ENCODE assay signal across 29 cellular contexts in the genomic region with DNA sequence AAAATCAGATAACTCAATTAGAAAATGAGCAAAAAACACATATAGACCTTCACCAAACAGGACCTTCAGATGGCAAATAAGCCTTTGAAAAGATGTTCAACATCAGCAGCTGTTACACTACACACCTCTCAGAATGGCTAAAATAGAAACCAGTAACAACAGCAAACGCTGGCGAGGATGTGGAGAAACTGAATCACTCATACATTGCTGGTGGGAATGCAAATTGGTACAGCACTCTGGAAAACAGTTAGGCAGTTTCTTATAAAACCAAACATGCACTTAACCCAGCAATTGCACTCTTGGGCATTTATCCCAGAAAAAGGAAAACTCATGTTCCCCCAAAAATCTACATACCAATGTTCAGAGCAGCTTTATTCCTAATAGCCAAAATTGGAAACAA. TPM values are rescaled to one million over a fixed set of nuclear protein-coding genes. Genes with fewer than 3 reads are reported as not detected.
DNase-seq lines count a peak whose midpoint lies in the region; ATAC-seq lines count a peak whose summit lies in the region.
"Had no signal": no experiment of that assay in that cellular context is flagged by ENCODE, and none has a peak within 500 bp of the region (broad histone marks: within the 10 kb centered on the region; RNA-seq: fewer than 3 reads in every experiment).

No MANE protein-coding gene starts in this region.

- H3K27me3 ChIP-seq in mesendoderm (ENCODE audit: insufficient read depth, low read length, poor library complexity), result no peaks in the 10 kb centered on the region
- H3K27me3 ChIP-seq: ascending aorta, right atrium auricular region, testis had no signal

- no peak overlapping the region for H3K23ac ChIP-seq in mesendoderm (ENCODE audit: low read length)

- H2BK120ac ChIP-seq in mesendoderm (ENCODE audit: low read depth, low read length), result no peak overlapping the region

- H3K4me1 ChIP-seq in mesendoderm (ENCODE audit: control insufficient read depth, low read depth, low read length), result no peaks in the 10 kb centered on the region
- H3K4me1 ChIP-seq: ascending aorta, left ventricle myocardium inferior, neural progenitor cell, parathyroid adenoma, right atrium auricular region, spleen, testis had no signal

- H4K5ac ChIP-seq in mesendoderm (ENCODE audit: low read length), result no peak overlapping the region

- no CpG with 5 or more reads among the region's 2 CpGs for WGBS in mesendoderm (ENCODE audit: extremely low coverage, insufficient coverage, low lambda C conversion rate)

- no peak overlapping the region for H3K4ac ChIP-seq in mesendoderm (ENCODE audit: low read depth, low read length)

- no peaks in the 10 kb centered on the region for H3K79me2 ChIP-seq in mesendoderm (ENCODE audit: control insufficient read depth, insufficient read depth, low read length)
- H3K79me2 ChIP-seq: parathyroid adenoma had no signal

- no peak overlapping the region for H4K8ac ChIP-seq in mesendoderm (ENCODE audit: low read depth, low read length)

- H2BK15ac ChIP-seq in mesendoderm (replicated peaks; ENCODE audit: low read depth), result no peak overlapping the region

- H3K9me3 Mint-ChIP-seq in activated CD4-positive, alpha-beta T cell treated with anti-CD3 and anti-CD28 coated beads, Interleukin-2, amount 10 ng/mL, durations not matched to agents 24 days and 14 days, result no peaks in the 10 kb centered on the region
- H3K9me3 Mint-ChIP-seq in activated T-helper 17 cell treated with anti-CD3 and anti-CD28 coated beads, Interleukin-2, amount 50 U/mL, for 72 hours, result no peaks in the 10 kb centered on the region
- H3K9me3 Mint-ChIP-seq: effector memory CD8-positive, alpha-beta T cell; neural progenitor cell had no signal

- H3K36me3 ChIP-seq in mesendoderm (ENCODE audit: control insufficient read depth, insufficient read depth, low read length), result no peaks in the 10 kb centered on the region
- H3K36me3 ChIP-seq: ascending aorta, left ventricle myocardium inferior, neural progenitor cell, right atrium auricular region, spleen had no signal

- no peak overlapping the region for H2BK5ac ChIP-seq in mesendoderm (ENCODE audit: low read length)

- intact Hi-C loops in activated CD4-positive, alpha-beta T cell treated with anti-CD3 and anti-CD28 coated beads, Interleukin-2, amount 10 ng/mL, durations not matched to agents 24 days and 14 days (cut with micrococcal nuclease), result no loop called here

- H3K36me3 Mint-ChIP-seq in activated CD4-positive, alpha-beta T cell treated with anti-CD3 and anti-CD28 coated beads, Interleukin-2, amount 10 ng/mL, durations not matched to agents 24 days and 14 days (ENCODE audit: low read depth), result no peaks in the 10 kb centered on the region
- H3K36me3 Mint-ChIP-seq in activated T-helper 17 cell treated with anti-CD3 and anti-CD28 coated beads, Interleukin-2, amount 50 U/mL, for 72 hours (ENCODE audit: low read depth), result no peaks in the 10 kb centered on the region
- H3K36me3 Mint-ChIP-seq: neural progenitor cell; stimulated activated memory B cell treated with anti-CD40 and anti-IgM and Interleukin-4, amounts not matched to agents 10 μg/mL and 1 μg/mL and 100 μg/mL, for 72 hours had no signal

- ATAC-seq in activated T-helper 17 cell treated with anti-CD3 and anti-CD28 coated beads, Interleukin-2, amount 50 U/mL, for 72 hours (replicated peaks), result peak; percentile 87
- no peak for ATAC-seq in GM21528 (IDR thresholded peaks at IDR 0.05; ENCODE audit: low FRiP score, unreplicated experiment)
- ATAC-seq in GM19455 (IDR thresholded peaks at IDR 0.05; ENCODE audit: unreplicated experiment), result no peak
- ATAC-seq: effector memory CD8-positive, alpha-beta T cell; stimulated activated memory B cell treated with anti-CD40 and anti-IgM and Interleukin-4, amounts not matched to agents 10 μg/mL and 1 μg/mL and 100 μg/mL, for 72 hours had no signal

- H3K9ac ChIP-seq in mesendoderm (ENCODE audit: low read length), result no peak overlapping the region
- H3K9ac ChIP-seq: neural progenitor cell, parathyroid adenoma had no signal

- H3K4me3 ChIP-seq in mesendoderm (ENCODE audit: low read length), result no peak overlapping the region
- H3K4me3 ChIP-seq: ascending aorta, left ventricle myocardium inferior, neural progenitor cell, right atrium auricular region, spleen, testis had no signal

- H3K27ac Mint-ChIP-seq in activated CD4-positive, alpha-beta T cell treated with anti-CD3 and anti-CD28 coated beads, Interleukin-2, amount 10 ng/mL, durations not matched to agents 24 days and 14 days, result no peak overlapping the region
- peak overlapping the region; percentile 12 for H3K27ac Mint-ChIP-seq in activated T-helper 17 cell treated with anti-CD3 and anti-CD28 coated beads, Interleukin-2, amount 50 U/mL, for 72 hours
- H3K27ac Mint-ChIP-seq: activated naive CD8-positive, alpha-beta T cell; effector memory CD8-positive, alpha-beta T cell; neural progenitor cell; stimulated activated memory B cell treated with anti-CD40 and anti-IgM and Interleukin-4, amounts not matched to agents 10 μg/mL and 1 μg/mL and 100 μg/mL, for 72 hours had no signal

- no peak overlapping the region for H3K4me2 ChIP-seq in mesendoderm (ENCODE audit: low read length)
- H3K4me2 ChIP-seq: neural progenitor cell had no signal

- DNase-seq in activated CD4-positive, alpha-beta T cell treated with anti-CD3 and anti-CD28 coated beads, Interleukin-2, amount 50 U/mL, for 48 hours, result peak; percentile 10 to 17
- no peak for DNase-seq in activated CD4-positive, alpha-beta T cell treated with anti-CD3 and anti-CD28 coated beads, Interleukin-2, amount 10 ng/mL, durations not matched to agents 24 days and 14 days
- DNase-seq in EH (ENCODE audit: low read depth) (peak; percentile 73), iris pigment epithelial cell (ENCODE audit: low read depth) (peak; percentile 27), mesendoderm (no peak)
- DNase-seq: activated CD4-positive, alpha-beta T cell treated with anti-CD3 and anti-CD28 coated beads for 1 hour; caudate nucleus; DMS79; effector memory CD8-positive, alpha-beta T cell; GDM1; islet precursor cell; Kasumi-1; left ventricle myocardium inferior; mesenchymal stem cell; NCI-H1436 treated with DMSO at 0.1 percent for 48 hours; NCI-H226; NCI-H526 treated with DMSO at 0.1 percent for 48 hours; Right ventricle myocardium superior; spleen; testis had no signal

- no peak overlapping the region for H3K56ac ChIP-seq in mesendoderm (ENCODE audit: low read length)

- H3K4me3 Mint-ChIP-seq in activated CD4-positive, alpha-beta T cell treated with anti-CD3 and anti-CD28 coated beads, Interleukin-2, amount 10 ng/mL, durations not matched to agents 24 days and 14 days, result no peak overlapping the region
- H3K4me3 Mint-ChIP-seq in activated T-helper 17 cell treated with anti-CD3 and anti-CD28 coated beads, Interleukin-2, amount 50 U/mL, for 72 hours, result no peak overlapping the region
- H3K4me3 Mint-ChIP-seq: activated naive CD8-positive, alpha-beta T cell; effector memory CD8-positive, alpha-beta T cell; neural progenitor cell; stimulated activated memory B cell treated with anti-CD40 and anti-IgM and Interleukin-4, amounts not matched to agents 10 μg/mL and 1 μg/mL and 100 μg/mL, for 72 hours had no signal

- H3K27me3 Mint-ChIP-seq in activated CD4-positive, alpha-beta T cell treated with anti-CD3 and anti-CD28 coated beads, Interleukin-2, amount 10 ng/mL, durations not matched to agents 24 days and 14 days, result peaks cover 19% of the 10 kb centered on the region
- peaks cover 4% of the 10 kb centered on the region for H3K27me3 Mint-ChIP-seq in activated T-helper 17 cell treated with anti-CD3 and anti-CD28 coated beads, Interleukin-2, amount 50 U/mL, for 72 hours
- H3K27me3 Mint-ChIP-seq: activated naive CD8-positive, alpha-beta T cell had no signal

- no peak overlapping the region for H2AK5ac ChIP-seq in mesendoderm (ENCODE audit: low read length)

- H3K4me1 Mint-ChIP-seq in activated CD4-positive, alpha-beta T cell treated with anti-CD3 and anti-CD28 coated beads, Interleukin-2, amount 10 ng/mL, durations not matched to agents 24 days and 14 days, result peaks cover 5% of the 10 kb centered on the region
- H3K4me1 Mint-ChIP-seq in activated T-helper 17 cell treated with anti-CD3 and anti-CD28 coated beads, Interleukin-2, amount 50 U/mL, for 72 hours, result no peaks in the 10 kb centered on the region
- H3K4me1 Mint-ChIP-seq: stimulated activated memory B cell treated with anti-CD40 and anti-IgM and Interleukin-4, amounts not matched to agents 10 μg/mL and 1 μg/mL and 100 μg/mL, for 72 hours had no signal

- no peak overlapping the region for H3K18ac ChIP-seq in mesendoderm (ENCODE audit: low read length)

- H3K79me1 ChIP-seq in mesendoderm (ENCODE audit: low read length), result no peaks in the 10 kb centered on the region

- no peak overlapping the region for H3K27ac ChIP-seq in mesendoderm (ENCODE audit: low read depth, low read length)
- H3K27ac ChIP-seq: ascending aorta, left ventricle myocardium inferior, neural progenitor cell, parathyroid adenoma, right atrium auricular region, spleen, testis had no signal

RNA-seq across cellular contexts. Expression of gene SMARCD3, which starts 37.7 kb away (rescaled TPM):
- 2.2 and 2.9 TPM in 2 replicates for total RNA-seq in activated CD4-positive, alpha-beta T cell treated with anti-CD3 and anti-CD28 coated beads, Interleukin-2, amount 10 ng/mL, durations not matched to agents 24 days and 14 days
- 10 to 100 TPM in 1 of 2 donors, 1 to 10 TPM in 1; 1.3 to 11.8 TPM for total RNA-seq in activated T-helper 17 cell treated with anti-CD3 and anti-CD28 coated beads, Interleukin-2, amount 50 U/mL, for 72 hours
- polyA plus RNA-seq in mesendoderm (2013, experiment 1 of 2), result 7.4 TPM
- 5.9 TPM for polyA plus RNA-seq in mesendoderm (2013, experiment 2 of 2)

RNA-seq across cellular contexts. Expression of gene CHPF2, which starts 53.9 kb away (rescaled TPM):
- 42.0 and 46.4 TPM in 2 replicates for total RNA-seq in activated CD4-positive, alpha-beta T cell treated with anti-CD3 and anti-CD28 coated beads, Interleukin-2, amount 10 ng/mL, durations not matched to agents 24 days and 14 days
- total RNA-seq in activated T-helper 17 cell treated with anti-CD3 and anti-CD28 coated beads, Interleukin-2, amount 50 U/mL, for 72 hours, result 10 to 100 TPM; 31.3 to 36.3 TPM
- polyA plus RNA-seq in mesendoderm (2013, experiment 1 of 2), result 7.4 TPM
- 7.9 TPM for polyA plus RNA-seq in mesendoderm (2013, experiment 2 of 2)

RNA-seq across cellular contexts. Expression of gene NUB1, which starts 55.5 kb away (rescaled TPM):
- 36.5 and 40.4 TPM in 2 replicates for total RNA-seq in activated CD4-positive, alpha-beta T cell treated with anti-CD3 and anti-CD28 coated beads, Interleukin-2, amount 10 ng/mL, durations not matched to agents 24 days and 14 days
- total RNA-seq in activated T-helper 17 cell treated with anti-CD3 and anti-CD28 coated beads, Interleukin-2, amount 50 U/mL, for 72 hours, result 10 to 100 TPM; 36.9 to 70.3 TPM
- polyA plus RNA-seq in mesendoderm (2013, experiment 1 of 2), result 42.7 TPM
- 43.4 TPM for polyA plus RNA-seq in mesendoderm (2013, experiment 2 of 2)

RNA-seq across cellular contexts. Expression of gene ABCF2, which starts 59.1 kb away (rescaled TPM):
- 84.6 and 90.3 TPM in 2 replicates for total RNA-seq in activated CD4-positive, alpha-beta T cell treated with anti-CD3 and anti-CD28 coated beads, Interleukin-2, amount 10 ng/mL, durations not matched to agents 24 days and 14 days
- 10 to 100 TPM; 26.9 to 55.2 TPM for total RNA-seq in activated T-helper 17 cell treated with anti-CD3 and anti-CD28 coated beads, Interleukin-2, amount 50 U/mL, for 72 hours
- polyA plus RNA-seq in mesendoderm (2013, experiment 1 of 2), result 36.4 TPM
- 36.2 TPM for polyA plus RNA-seq in mesendoderm (2013, experiment 2 of 2)

Comparison
In these comparisons a context has a peak if more than half of its experiments do, and no peak if none do; other contexts are left out.
1. DNase-seq: peak in activated CD4-positive, alpha-beta T cell treated with anti-CD3 and anti-CD28 coated beads, Interleukin-2, amount 50 U/mL, for 48 hours (2 of 2), EH (single experiment) and iris pigment epithelial cell (single experiment); none in activated CD4-positive, alpha-beta T cell treated with anti-CD3 and anti-CD28 coated beads, Interleukin-2, amount 10 ng/mL, durations not matched to agents 24 days and 14 days (single experiment) and mesendoderm (single experiment).